ENCODE assay signal across 16 cellular contexts in the genomic region with DNA sequence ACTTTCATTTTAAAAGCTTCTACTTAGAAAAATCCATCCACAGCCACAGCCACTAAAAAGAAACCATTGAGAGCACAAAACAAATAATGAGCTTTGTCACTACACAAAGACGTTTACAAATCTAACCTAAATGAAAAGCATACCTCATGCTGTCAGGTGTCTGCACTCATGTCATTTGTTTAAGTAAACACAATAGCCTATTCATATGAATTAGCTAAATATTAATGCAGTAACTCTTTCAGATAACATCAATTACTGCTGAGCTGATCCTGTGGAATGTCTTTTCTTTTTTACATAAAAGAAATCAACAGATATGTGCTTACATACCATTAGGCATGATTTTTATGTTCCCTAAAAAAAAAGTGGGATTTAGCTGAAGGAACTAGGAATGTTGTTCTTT. TPM values are rescaled to one million over a fixed set of nuclear protein-coding genes. Genes with fewer than 3 reads are reported as not detected.
DNase-seq lines count a peak whose midpoint lies in the region; ATAC-seq, FAIRE-seq and TF ChIP-seq lines count a peak whose summit lies in the region.
"Had no signal": no experiment of that assay in that cellular context is flagged by ENCODE, and none has a peak within 500 bp of the region (broad histone marks: within the 10 kb centered on the region; RNA-seq: fewer than 3 reads in every experiment).

No MANE protein-coding gene starts in this region.

- intact Hi-C loops in heart right ventricle (cut with DNase I) (no loop called here), gastrocnemius medialis (cut with DNase I; ENCODE audit: low total_unique reads) (no loop called here)

- H2BK12ac ChIP-seq in H9 (ENCODE audit: insufficient read length, low read depth, low read length): no peak overlapping the region

- H3K4me3 ChIP-seq in epithelial cell of esophagus (ENCODE audit: low read length): no peak overlapping the region
- H3K4me3 ChIP-seq in small intestine (ENCODE audit: low read depth in 1 of 2, low read length in 2 of 2): no peak overlapping the region
- H3K4me3 ChIP-seq in heart right ventricle: no peak overlapping the region
- H3K4me3 ChIP-seq in gastrocnemius medialis: no peak overlapping the region
- H3K4me3 ChIP-seq: ascending aorta, SK-N-MC had no signal

- H4K91ac ChIP-seq in H9 (ENCODE audit: insufficient read length, low read depth, low read length): no peak overlapping the region

- peaks cover 79% of the 10 kb centered on the region in 2 experiments for H3K4me1 Mint-ChIP-seq in H9

- H3K27ac ChIP-seq in H9 (ENCODE audit: insufficient read length, low read depth, low read length): no peak overlapping the region
- no peak overlapping the region for H3K27ac ChIP-seq in small intestine (ENCODE audit: low read depth in 1 of 2, low read length in 1 of 2)
- no peak overlapping the region for H3K27ac ChIP-seq in heart right ventricle
- no peak overlapping the region for H3K27ac ChIP-seq in gastrocnemius medialis
- H3K27ac ChIP-seq: ascending aorta, SK-N-MC had no signal

- H2BK15ac ChIP-seq in H9 (ENCODE audit: low read depth, low read length): no peak overlapping the region

- peaks cover 32 to 77% (median 64%) of the 10 kb centered on the region in 3 experiments for H3K36me3 Mint-ChIP-seq in H9 (ENCODE audit: insufficient read depth in 1 of 3, low read depth in 3 of 3)

- H3K79me1 ChIP-seq in H9 (ENCODE audit: insufficient read depth, low read depth, low read length, poor library complexity, severe bottlenecking): peaks cover 16% of the 10 kb centered on the region

- peaks cover 25% of the 10 kb centered on the region; the same call in 1 of the 2 replicates for H3K79me2 ChIP-seq in H9 (ENCODE audit: insufficient read depth, low read length)

- H3K23ac ChIP-seq in H9 (ENCODE audit: insufficient read length, low read depth, low read length): no peak overlapping the region

- WGBS in H9 (ENCODE audit: extremely low coverage, insufficient read length, low lambda C conversion rate): no CpG with 5 or more reads among the region's 1 CpG
- WGBS in small intestine, 3 donors: 5 to 37% (median 16%) methylated on average over 1 of the region's 1 CpG
- WGBS in heart right ventricle, 2 donors: 38 to 49% methylated on average over 1 of the region's 1 CpG

- no peak overlapping the region for H2BK20ac ChIP-seq in H9 (ENCODE audit: low read depth, low read length, poor library complexity, severe bottlenecking)

- peaks cover 7% of the 10 kb centered on the region; the same call in 1 of the 2 replicates for H3K4me1 ChIP-seq in H9 (ENCODE audit: insufficient read depth, low read length)
- H3K4me1 ChIP-seq in small intestine (ENCODE audit: control insufficient read depth in 2 of 2, insufficient read depth in 1 of 2, low read depth in 1 of 2, low read length in 1 of 2): no peaks in the 10 kb centered on the region
- no peaks in the 10 kb centered on the region for H3K4me1 ChIP-seq in heart right ventricle
- H3K4me1 ChIP-seq in gastrocnemius medialis: no peaks in the 10 kb centered on the region
- H3K4me1 ChIP-seq: BE2C had no signal

- H3K27ac Mint-ChIP-seq in H9: peak overlapping the region; percentile 80 to 96 (median 88); a peak in 6 of 7 replicates

- in situ Hi-C loops in gastrocnemius medialis (cut with MboI; ENCODE audit: low sequenced_read_pairs in 4 of 4): no loop called here

- H3K27me3 ChIP-seq in H9 (ENCODE audit: insufficient read depth, low read length) (no peaks in the 10 kb centered on the region), small intestine (ENCODE audit: control insufficient read depth in 2 of 2, insufficient read depth in 2 of 2, low read length in 2 of 2) (no peaks in the 10 kb centered on the region), heart right ventricle (peaks cover 0 to 10% (median 0%) of the 10 kb centered on the region in 7 donors), gastrocnemius medialis (no peaks in the 10 kb centered on the region)
- H3K27me3 ChIP-seq: ascending aorta, BE2C had no signal

- DNase-seq in H9 (no peak), NCI-H345 treated with DMSO at 0.1 percent for 48 hours (lab: John Stamatoyannopoulos, UW; ENCODE audit: unreplicated experiment) (peak; percentile 50), epithelial cell of esophagus (ENCODE audit: low read depth) (peak; percentile 16), small intestine (peak; percentile 18), heart right ventricle (no peak), gastrocnemius medialis (no peak)
- no peak for DNase-seq in stimulated activated CD4-positive, alpha-beta T cell treated with anti-CD3 and anti-CD28 coated beads, Interleukin-4, amount 100 ng/mL, for 4 hours
- DNase-seq: activated CD8-positive, alpha-beta memory T cell treated with anti-CD3 and anti-CD28 coated beads for 24 hours; BE2C; dermis blood vessel endothelial cell; foreskin fibroblast; stimulated activated CD4-positive, alpha-beta T cell treated with anti-CD3 and anti-CD28 coated beads, Interleukin-1b, Interleukin-23, amount 100 ng/mL, for 48 hours; stimulated activated CD8-positive, alpha-beta memory T cell treated with anti-CD3 and anti-CD28 coated beads, Interleukin-4, amount 100 ng/mL, for 48 hours had no signal

- ATAC-seq in heart right ventricle (no peak), gastrocnemius medialis (no peak)

- no peak overlapping the region for H3K4ac ChIP-seq in H9 (ENCODE audit: low read depth, low read length)

- no peak overlapping the region for H3K56ac ChIP-seq in H9 (ENCODE audit: insufficient read length, low read depth, low read length)

- no peak for FAIRE-seq in small intestine (lab: Jason Lieb, UNC)
- FAIRE-seq: GM12891 had no signal

- no peak overlapping the region; a peak in 1 of 5 replicates for H3K4me3 Mint-ChIP-seq in H9

- H2AFZ ChIP-seq in H9 (ENCODE audit: low read length): no peak overlapping the region

- H4K8ac ChIP-seq in H9 (replicated peaks; ENCODE audit: insufficient read length, low read depth, low read length): no peak overlapping the region

- no peaks in the 10 kb centered on the region for H3K36me3 ChIP-seq in small intestine (ENCODE audit: control insufficient read depth in 2 of 2, insufficient read depth in 2 of 2, low read length in 2 of 2)
- H3K36me3 ChIP-seq in heart right ventricle: no peaks in the 10 kb centered on the region
- H3K36me3 ChIP-seq in gastrocnemius medialis: no peaks in the 10 kb centered on the region
- H3K36me3 ChIP-seq: ascending aorta, BE2C had no signal

- H3T11ph ChIP-seq in H9 (ENCODE audit: low read length): no peak overlapping the region

- no peaks in the 10 kb centered on the region for H4K20me1 ChIP-seq in H9 (ENCODE audit: control insufficient read depth, insufficient read depth, insufficient read length)

- H3K27me3 Mint-ChIP-seq in H9 (ENCODE audit: low read depth): no peaks in the 10 kb centered on the region

- no peaks in the 10 kb centered on the region; a peak in 1 of 5 replicates for H3K9me3 Mint-ChIP-seq in H9

- H3K9me3 ChIP-seq in H9 (ENCODE audit: control insufficient read depth, low read depth, low read length) (no peaks in the 10 kb centered on the region), small intestine (ENCODE audit: control insufficient read depth, low read depth) (no peaks in the 10 kb centered on the region), heart right ventricle (peaks cover 0 to 11% (median 0%) of the 10 kb centered on the region in 11 donors), gastrocnemius medialis (no peaks in the 10 kb centered on the region)
- H3K9me3 ChIP-seq: ascending aorta, BE2C had no signal

- H3K4me2 ChIP-seq in H9 (ENCODE audit: insufficient read depth, insufficient read length, low read length): no peak overlapping the region

- H3K9ac ChIP-seq in H9 (ENCODE audit: extremely low read depth, insufficient read length, low read length): no peak overlapping the region

- H2BK120ac ChIP-seq in H9 (ENCODE audit: low read depth, low read length, poor library complexity, severe bottlenecking): no peak overlapping the region

- no peaks in the 10 kb centered on the region for H3K23me2 ChIP-seq in H9 (ENCODE audit: insufficient read length, low read depth, low read length, poor library complexity, severe bottlenecking)

- no peak overlapping the region for H2AK5ac ChIP-seq in H9 (ENCODE audit: insufficient read length, low read length)

- H3K14ac ChIP-seq in H9 (ENCODE audit: insufficient read depth, low read length): no peak overlapping the region

- no peak for TF ChIP-seq POLR2A in gastrocnemius medialis (IDR thresholded peaks at IDR 0.05)

- H2BK5ac ChIP-seq in H9 (ENCODE audit: insufficient read length, low read length): no peak overlapping the region

- TF ChIP-seq CTCF in H9 (conservative IDR thresholded peaks at IDR 0.05) (no peak), epithelial cell of esophagus (IDR thresholded peaks at IDR 0.05; ENCODE audit: insufficient read depth, low read depth, low read length, missing control alignments) (no peak), heart right ventricle (IDR thresholded peaks at IDR 0.05) (no peak), gastrocnemius medialis (IDR thresholded peaks at IDR 0.05 in 4 of 5, conservative IDR thresholded peaks at IDR 0.05 in 1 of 5) (no peak)

- no peak overlapping the region for H3K18ac ChIP-seq in H9 (ENCODE audit: insufficient read length, low read depth, low read length)

- H4K5ac ChIP-seq in H9 (ENCODE audit: insufficient read length, low read depth, low read length): no peak overlapping the region

RNA-seq across cellular contexts. Expression of gene FGFR2, which starts 44.8 kb away (rescaled TPM):
- 133 and 135 TPM in 2 replicates for total RNA-seq in H9 (2021)
- 1 to 10 TPM; 1.1 to 3.8 (median 1.4) TPM for polyA plus RNA-seq in small intestine
- under 1 TPM; 0.09 to 0.81 (median 0.59) TPM for total RNA-seq in heart right ventricle
- polyA plus RNA-seq in heart right ventricle: under 1 TPM; 0.22 to 0.33 TPM
- total RNA-seq in gastrocnemius medialis: under 1 TPM in 3 of 4 donors, not detected in 1; 0.11 to 0.31 (median 0.22) TPM

Comparison
In these comparisons a context has a peak if more than half of its experiments do, and no peak if none do; other contexts are left out.
1. DNase-seq: peak in NCI-H345 treated with DMSO at 0.1 percent for 48 hours (single experiment), epithelial cell of esophagus (single experiment) and small intestine (single experiment); none in H9 (single experiment), stimulated activated CD4-positive, alpha-beta T cell treated with anti-CD3 and anti-CD28 coated beads, Interleukin-4, amount 100 ng/mL, for 4 hours (0 of 2), heart right ventricle (0 of 2) and gastrocnemius medialis (0 of 2).
2. RNA of gene FGFR2, which starts 44.8 kb away (total RNA-seq): 133 to 135 TPM in H9; 0.09 to 0.81 TPM in heart right ventricle and 0.11 to 0.31 TPM in gastrocnemius medialis; every median in the first group is over 10 times any median in the second.